In genomic region chr2:216934623-216935022, GRCh38 we compare ENCODE assay signal across 1 cellular context.
TF ChIP-seq lines count a peak whose summit lies in the region.

No MANE protein-coding gene starts in this region.

TF ChIP-seq in GM23338, 12 proteins besides CTCF, POLR2A, EP300 and RAD21 (continued from another document):
- TF ChIP-seq REST (IDR thresholded peaks at IDR 0.05; ENCODE audit: unreplicated experiment) (no peak), ZNF114 (CRISPR knock-in tag; IDR thresholded peaks at IDR 0.05) (no peak), NANOG (IDR thresholded peaks at IDR 0.05; ENCODE audit: borderline replicate concordance) (no peak), EZH2 (IDR thresholded peaks at IDR 0.05; ENCODE audit: low read depth, unreplicated experiment) (no peak), EZH2phosphoT487 (IDR thresholded peaks at IDR 0.05; ENCODE audit: unreplicated experiment) (no peak), CREB1 (CRISPR knock-in tag; IDR thresholded peaks at IDR 0.05; ENCODE audit: low read depth) (no peak), STAT1 (IDR thresholded peaks at IDR 0.05; ENCODE audit: unreplicated experiment) (no peak), ZNF331 (CRISPR knock-in tag; IDR thresholded peaks at IDR 0.05; ENCODE audit: low read depth) (no peak)
